Comparison of ENCODE assay signal across 1 cellular context in genomic region chr10:19815478-19816419, GRCh38.
A peak's percentile ranks its signal among the peaks of the same experiment; 100 is the strongest.
TF ChIP-seq lines count a peak whose summit lies in the region.

No MANE protein-coding gene starts in this region.

TF ChIP-seq in H1, 55 proteins besides CTCF, POLR2A, EP300 and RAD21 (continued from another document):
- TF ChIP-seq GTF2F1 (IDR thresholded peaks at IDR 0.05; ENCODE audit: borderline replicate concordance, low read depth, low read length): no peak
- TF ChIP-seq TAF7 (optimal IDR thresholded peaks at IDR 0.05; ENCODE audit: borderline replicate concordance, low read depth, low read length): no peak
- TF ChIP-seq GABPA (IDR thresholded peaks at IDR 0.05; ENCODE audit: borderline replicate concordance, insufficient read depth, low read length): no peak
- no peak for TF ChIP-seq SAP30 (IDR thresholded peaks at IDR 0.05; ENCODE audit: insufficient read depth, insufficient replicate concordance, low read length)
- TF ChIP-seq ATF3 (IDR thresholded peaks at IDR 0.05; ENCODE audit: insufficient read depth, low read depth, low read length): no peak
- no peak for TF ChIP-seq HDAC6 (IDR thresholded peaks at IDR 0.05; ENCODE audit: low read depth, low read length)
- no peak for TF ChIP-seq BCL11A (IDR thresholded peaks at IDR 0.05; ENCODE audit: low read depth in 2 of 2, low read length in 2 of 2)
- no peak for TF ChIP-seq SP4 (IDR thresholded peaks at IDR 0.05; ENCODE audit: low read length)
- TF ChIP-seq EGR1 (IDR thresholded peaks at IDR 0.05; ENCODE audit: borderline replicate concordance, low read depth, low read length): peak; percentile 2; the same call in 1 of the 2 replicates
- TF ChIP-seq HDAC2 (IDR thresholded peaks at IDR 0.05; ENCODE audit: borderline replicate concordance in 1 of 2, low read depth in 2 of 2, low read length in 2 of 2): no peak; a peak in 1 of 4 replicates
- no peak for TF ChIP-seq BACH1 (IDR thresholded peaks at IDR 0.05; ENCODE audit: low read length)
- no peak for TF ChIP-seq ZNF274 (IDR thresholded peaks at IDR 0.05; ENCODE audit: borderline replicate concordance, extremely low read depth, low read length)
- peak; percentile 99 for TF ChIP-seq RBBP5 (IDR thresholded peaks at IDR 0.05; ENCODE audit: borderline replicate concordance, low read depth, low read length)
- no peak for TF ChIP-seq CHD7 (IDR thresholded peaks at IDR 0.05; ENCODE audit: insufficient replicate concordance, low read length)
- peak; percentile 54 for TF ChIP-seq PHF8 (conservative IDR thresholded peaks at IDR 0.05; ENCODE audit: low read depth, low read length)
- TF ChIP-seq CHD2 (IDR thresholded peaks at IDR 0.05; ENCODE audit: low read length): no peak; the same call in 1 of the 2 replicates
- TF ChIP-seq TEAD4 (IDR thresholded peaks at IDR 0.05; ENCODE audit: low read depth, low read length): no peak
- no peak for TF ChIP-seq RNF2 (IDR thresholded peaks at IDR 0.05; ENCODE audit: borderline replicate concordance, low read depth, low read length, missing control alignments, poor library complexity, severe bottlenecking)
- peak in 1 of 2 experiments; percentile 41; a peak in 3 of 4 replicates for TF ChIP-seq SIN3A (conservative IDR thresholded peaks at IDR 0.05 in 1 of 2, IDR thresholded peaks at IDR 0.05 in 1 of 2; ENCODE audit: low read depth in 1 of 2, low read length in 2 of 2)
- peak; percentile 98 for TF ChIP-seq KDM4A (IDR thresholded peaks at IDR 0.05; ENCODE audit: low read depth, low read length, severe bottlenecking)
- TF ChIP-seq YY1 (IDR thresholded peaks at IDR 0.05; ENCODE audit: low read depth, low read length): peak; percentile 39; the same call in 1 of the 2 replicates
- TF ChIP-seq KDM5A (IDR thresholded peaks at IDR 0.05; ENCODE audit: low read length): no peak
- no peak for TF ChIP-seq MAFK (IDR thresholded peaks at IDR 0.05; ENCODE audit: low read depth, low read length)
- TF ChIP-seq CBX8 (IDR thresholded peaks at IDR 0.05; ENCODE audit: borderline replicate concordance, low read depth, low read length): no peak
- TF ChIP-seq E2F6 (IDR thresholded peaks at IDR 0.05): no peak; the same call in 1 of the 2 replicates
- TF ChIP-seq POU5F1 (IDR thresholded peaks at IDR 0.05; ENCODE audit: low read depth, low read length): 0 out of 2 replicates have a peak, but pooled peaks have one; percentile 20
- TF ChIP-seq, protein P1, sequence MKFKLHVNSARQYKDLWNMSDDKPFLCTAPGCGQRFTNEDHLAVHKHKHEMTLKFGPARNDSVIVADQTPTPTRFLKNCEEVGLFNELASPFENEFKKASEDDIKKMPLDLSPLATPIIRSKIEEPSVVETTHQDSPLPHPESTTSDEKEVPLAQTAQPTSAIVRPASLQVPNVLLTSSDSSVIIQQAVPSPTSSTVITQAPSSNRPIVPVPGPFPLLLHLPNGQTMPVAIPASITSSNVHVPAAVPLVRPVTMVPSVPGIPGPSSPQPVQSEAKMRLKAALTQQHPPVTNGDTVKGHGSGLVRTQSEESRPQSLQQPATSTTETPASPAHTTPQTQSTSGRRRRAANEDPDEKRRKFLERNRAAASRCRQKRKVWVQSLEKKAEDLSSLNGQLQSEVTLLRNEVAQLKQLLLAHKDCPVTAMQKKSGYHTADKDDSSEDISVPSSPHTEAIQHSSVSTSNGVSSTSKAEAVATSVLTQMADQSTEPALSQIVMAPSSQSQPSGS (IDR thresholded peaks at IDR 0.05; ENCODE audit: low read length): no peak
- TF ChIP-seq, protein P2, sequence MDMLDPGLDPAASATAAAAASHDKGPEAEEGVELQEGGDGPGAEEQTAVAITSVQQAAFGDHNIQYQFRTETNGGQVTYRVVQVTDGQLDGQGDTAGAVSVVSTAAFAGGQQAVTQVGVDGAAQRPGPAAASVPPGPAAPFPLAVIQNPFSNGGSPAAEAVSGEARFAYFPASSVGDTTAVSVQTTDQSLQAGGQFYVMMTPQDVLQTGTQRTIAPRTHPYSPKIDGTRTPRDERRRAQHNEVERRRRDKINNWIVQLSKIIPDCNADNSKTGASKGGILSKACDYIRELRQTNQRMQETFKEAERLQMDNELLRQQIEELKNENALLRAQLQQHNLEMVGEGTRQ (IDR thresholded peaks at IDR 0.05; ENCODE audit: low read length): no peak
- peak; percentile 30; the same call in 1 of the 2 replicates for TF ChIP-seq SUZ12 (IDR thresholded peaks at IDR 0.05; ENCODE audit: low read length)
- peak; percentile 77 for TF ChIP-seq CTBP2 (IDR thresholded peaks at IDR 0.05; ENCODE audit: borderline replicate concordance, insufficient read depth, insufficient read length, low read length)
- no peak for TF ChIP-seq SIRT6 (IDR thresholded peaks at IDR 0.05; ENCODE audit: low read length)
- peak; percentile 100 for TF ChIP-seq ASH2L (IDR thresholded peaks at IDR 0.05; ENCODE audit: low read length)
- TF ChIP-seq CEBPB (IDR thresholded peaks at IDR 0.05; ENCODE audit: low read depth, low read length): no peak
- TF ChIP-seq MAX (IDR thresholded peaks at IDR 0.05): peak; percentile 6; the same call in 1 of the 2 replicates
- no peak for TF ChIP-seq JUN (IDR thresholded peaks at IDR 0.05; ENCODE audit: low read depth, low read length)
- 0 out of 2 replicates have a peak, but pooled peaks have one; percentile 30 for TF ChIP-seq KDM1A (IDR thresholded peaks at IDR 0.05; ENCODE audit: borderline replicate concordance, low read length)
- no peak for TF ChIP-seq SRF (IDR thresholded peaks at IDR 0.05; ENCODE audit: low read depth, low read length)
- no peak for TF ChIP-seq CBX5 (IDR thresholded peaks at IDR 0.05; ENCODE audit: low read depth, low read length)
- TF ChIP-seq NRF1 (IDR thresholded peaks at IDR 0.05; ENCODE audit: low read depth, low read length): no peak
- no peak for TF ChIP-seq SP1 (IDR thresholded peaks at IDR 0.05; ENCODE audit: low read depth, low read length)
- no peak for TF ChIP-seq EZH2 (IDR thresholded peaks at IDR 0.05; ENCODE audit: low read depth, low read length, severe bottlenecking)
- no peak for TF ChIP-seq CREB1 (IDR thresholded peaks at IDR 0.05)
- no peak for TF ChIP-seq CHD1 (IDR thresholded peaks at IDR 0.05; ENCODE audit: low read depth, low read length)
